10 cellular contexts compared by ENCODE assay signal in the genomic region with DNA sequence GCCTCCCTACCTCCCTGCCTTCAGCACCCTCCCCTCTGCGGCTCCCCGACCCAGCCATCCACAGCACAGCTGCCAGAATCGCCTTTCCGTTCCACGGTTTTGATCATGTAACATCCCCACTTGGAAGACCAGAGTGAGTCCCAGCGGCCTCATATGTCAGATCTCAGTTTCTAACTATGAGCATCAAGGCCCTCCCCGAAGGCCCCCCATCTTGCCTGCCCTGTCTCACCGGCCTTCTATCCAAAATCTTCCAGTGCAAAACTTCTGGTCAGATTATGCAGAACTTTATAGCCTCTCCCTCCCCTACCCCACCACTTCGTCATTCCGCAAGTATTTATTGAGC. TPM values are rescaled to one million over a fixed set of nuclear protein-coding genes. Genes with fewer than 3 reads are reported as not detected.
DNase-seq lines count a peak whose midpoint lies in the region; ATAC-seq and TF ChIP-seq lines count a peak whose summit lies in the region.
"Had no signal": no experiment of that assay in that cellular context is flagged by ENCODE, and none has a peak within 500 bp of the region (broad histone marks: within the 10 kb centered on the region; RNA-seq: fewer than 3 reads in every experiment).

No MANE protein-coding gene starts in this region.

- H3K4me3 ChIP-seq in AG04450 (ENCODE audit: low read depth, low read length) = peak overlapping the region; percentile 31
- no peak overlapping the region for H3K4me3 ChIP-seq in HEK293 (ENCODE audit: low read depth, low read length)
- H3K4me3 ChIP-seq in cardiac fibroblast (replicated peaks in 1 of 2; ENCODE audit: low read depth in 2 of 2, low read length in 2 of 2) = peak overlapping the region; percentile 31 to 34

- peaks cover 0 to 3% (median 0%) of the 10 kb centered on the region in 9 donors for H3K9me3 Mint-ChIP-seq in naive thymus-derived CD8-positive, alpha-beta T cell

- TF ChIP-seq CTCF in AG04450 (IDR thresholded peaks at IDR 0.05; ENCODE audit: low read depth, low read length) = no peak
- no peak for TF ChIP-seq CTCF in HEK293 (tag by site-specific recombination; IDR thresholded peaks at IDR 0.05)
- TF ChIP-seq CTCF in cardiac fibroblast (IDR thresholded peaks at IDR 0.05; ENCODE audit: low read depth, low read length) = no peak

- H3K4me1 ChIP-seq in HEK293 (ENCODE audit: control insufficient read depth, insufficient read depth, low read length) = peaks cover 10% of the 10 kb centered on the region

- CTCF ChIA-PET in AG04450 (lab: Charles Lee) (interaction anchor here (0.5 to 2.0 kb wide), 3 partner anchors 10 to 258 kb away, joined by 3 to 18 read pairs (median 5); no protein-coding TSS in a partner anchor), HEK293 (lab: Yijun Ruan, JAX) (interaction anchor here (0.7 to 3.8 kb wide), 4 partner anchors 10 to 147 kb away, joined by 3 to 27 read pairs (median 7); no protein-coding TSS in a partner anchor)

- peaks cover 9% of the 10 kb centered on the region for H3K27me3 ChIP-seq in AG04450 (ENCODE audit: control insufficient read depth, insufficient read depth, low read length)

- ATAC-seq in naive thymus-derived CD8-positive, alpha-beta T cell = peak in 1 of 2 donors; percentile 15
- no peak for ATAC-seq in HG02759 (IDR thresholded peaks at IDR 0.05; ENCODE audit: unreplicated experiment)

- no peak overlapping the region for H3K27ac ChIP-seq in AG04450 (ENCODE audit: low read depth, low read length)
- H3K27ac ChIP-seq in HEK293 (ENCODE audit: extremely low read depth, low read depth, low read length) = peak overlapping the region; percentile 78; the same call in 1 of the 2 replicates

- POLR2A ChIA-PET in AG04450 (lab: Yijun Ruan, JAX) (no interaction called here), HEK293 (lab: Yijun Ruan, JAX) (interaction anchor here (1.1 to 1.5 kb wide), 3 partner anchors 8 to 16 kb away, joined by 3 to 6 read pairs (median 3); no protein-coding TSS in a partner anchor)
- POLR2A ChIA-PET in naive thymus-derived CD8-positive, alpha-beta T cell (lab: Charles Lee) = interaction anchor here (0.6 to 1.0 kb wide), 3 partner anchors 12 to 219 kb away, joined by 3 to 8 read pairs (median 3); no protein-coding TSS in a partner anchor

- no peak for DNase-seq in AG04450 (ENCODE audit: low read depth, low spot score)
- DNase-seq in cardiac fibroblast (ENCODE audit: low read depth in 2 of 2) = no peak
- no peak for DNase-seq in naive thymus-derived CD8-positive, alpha-beta T cell
- no peak for DNase-seq in stimulated activated naive CD4-positive, alpha-beta T cell (lab: John Stamatoyannopoulos, UW)
- DNase-seq in HuH-7.5 (ENCODE audit: low spot score) = no peak
- DNase-seq in AG08396 (ENCODE audit: low spot score) = no peak

- peaks cover 32 to 67% (median 48%) of the 10 kb centered on the region in 5 donors for H3K27me3 Mint-ChIP-seq in naive thymus-derived CD8-positive, alpha-beta T cell

- no peaks in the 10 kb centered on the region for H3K36me3 Mint-ChIP-seq in naive thymus-derived CD8-positive, alpha-beta T cell

- no peaks in the 10 kb centered on the region for H3K36me3 ChIP-seq in HEK293 (ENCODE audit: control insufficient read depth in 2 of 2, insufficient read depth in 1 of 2, low read length in 2 of 2)
- H3K36me3 ChIP-seq: pancreas had no signal

- peak overlapping the region in 1 of 10 donors; percentile 71 for H3K27ac Mint-ChIP-seq in naive thymus-derived CD8-positive, alpha-beta T cell

- H3K9me3 ChIP-seq in AG04450 (ENCODE audit: control insufficient read depth, insufficient read depth, low read length) (no peaks in the 10 kb centered on the region; the same call in 1 of the 2 replicates), HEK293 (ENCODE audit: control insufficient read depth, insufficient read depth, low read depth, low read length) (no peaks in the 10 kb centered on the region)
- H3K9me3 ChIP-seq: pancreas had no signal

- peaks cover 10 to 23% (median 17%) of the 10 kb centered on the region in 4 donors for H3K4me1 Mint-ChIP-seq in naive thymus-derived CD8-positive, alpha-beta T cell

- peak overlapping the region; percentile 65 to 84 (median 79) for H3K4me3 Mint-ChIP-seq in naive thymus-derived CD8-positive, alpha-beta T cell

TF ChIP-seq in HEK293, 187 proteins besides CTCF, POLR2A, EP300 and RAD21 (continues in another document):
- TF ChIP-seq GLIS2 (tag by site-specific recombination; IDR thresholded peaks at IDR 0.05) (peak; percentile 82; the same call in 1 of the 2 replicates), ZNF664 (tag by site-specific recombination; IDR thresholded peaks at IDR 0.05) (peak; percentile 84; the same call in 1 of the 2 replicates), ZBTB21 (tag by site-specific recombination; IDR thresholded peaks at IDR 0.05) (no peak), ZNF843 (tag by site-specific recombination; IDR thresholded peaks at IDR 0.05) (no peak), ZNF335 (tag by site-specific recombination; conservative IDR thresholded peaks at IDR 0.05) (0 out of 2 replicates have a peak, but pooled peaks have one; percentile 65), BCL11A (tag by site-specific recombination; IDR thresholded peaks at IDR 0.05; ENCODE audit: low read depth) (no peak), ZNF354C (tag by site-specific recombination; IDR thresholded peaks at IDR 0.05; ENCODE audit: borderline replicate concordance, low read depth) (no peak), ZNF560 (tag by site-specific recombination; IDR thresholded peaks at IDR 0.05; ENCODE audit: borderline replicate concordance) (no peak), ZNF394 (tag by site-specific recombination; IDR thresholded peaks at IDR 0.05; ENCODE audit: borderline replicate concordance) (no peak), KLF1 (tag by site-specific recombination; IDR thresholded peaks at IDR 0.05) (0 out of 2 replicates have a peak, but pooled peaks have one; percentile 3), ZNF776 (tag by site-specific recombination; IDR thresholded peaks at IDR 0.05; ENCODE audit: borderline replicate concordance) (no peak), TSHZ1 (tag by site-specific recombination; IDR thresholded peaks at IDR 0.05; ENCODE audit: borderline replicate concordance) (no peak), ZNF544 (tag by site-specific recombination; IDR thresholded peaks at IDR 0.05) (no peak), ZBTB20 (tag by site-specific recombination; IDR thresholded peaks at IDR 0.05) (no peak), ZSCAN4 (tag by site-specific recombination; IDR thresholded peaks at IDR 0.05) (no peak), ZNF610 (tag by site-specific recombination; IDR thresholded peaks at IDR 0.05; ENCODE audit: borderline replicate concordance) (no peak), HOXC10 (CRISPR knock-in tag; IDR thresholded peaks at IDR 0.05) (no peak), WT1 (tag by site-specific recombination; IDR thresholded peaks at IDR 0.05) (0 out of 2 replicates have a peak, but pooled peaks have one; percentile 39), ZBTB8A (tag by site-specific recombination; IDR thresholded peaks at IDR 0.05) (no peak), ZNF670 (tag by site-specific recombination; IDR thresholded peaks at IDR 0.05; ENCODE audit: low read depth) (no peak)
- TF ChIP-seq, protein P1, sequence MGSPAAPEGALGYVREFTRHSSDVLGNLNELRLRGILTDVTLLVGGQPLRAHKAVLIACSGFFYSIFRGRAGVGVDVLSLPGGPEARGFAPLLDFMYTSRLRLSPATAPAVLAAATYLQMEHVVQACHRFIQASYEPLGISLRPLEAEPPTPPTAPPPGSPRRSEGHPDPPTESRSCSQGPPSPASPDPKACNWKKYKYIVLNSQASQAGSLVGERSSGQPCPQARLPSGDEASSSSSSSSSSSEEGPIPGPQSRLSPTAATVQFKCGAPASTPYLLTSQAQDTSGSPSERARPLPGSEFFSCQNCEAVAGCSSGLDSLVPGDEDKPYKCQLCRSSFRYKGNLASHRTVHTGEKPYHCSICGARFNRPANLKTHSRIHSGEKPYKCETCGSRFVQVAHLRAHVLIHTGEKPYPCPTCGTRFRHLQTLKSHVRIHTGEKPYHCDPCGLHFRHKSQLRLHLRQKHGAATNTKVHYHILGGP (tag by site-specific recombination; IDR thresholded peaks at IDR 0.05) = no peak

RNA-seq across cellular contexts. Expression of gene LMX1A, which starts 20.3 kb away (rescaled TPM):
- not detected in 2 replicates for polyA plus RNA-seq in AG04450 (2011; rRNA removed)
- polyA minus RNA-seq in AG04450 (2011; rRNA and poly(A)+ RNA removed) = not detected in 2 replicates
- total RNA-seq in naive thymus-derived CD8-positive, alpha-beta T cell = not detected
- polyA plus RNA-seq in naive thymus-derived CD8-positive, alpha-beta T cell = not detected
- total RNA-seq: bronchial epithelial cell, pancreas had no signal
